Comparison of ENCODE assay signal across 8 cellular contexts in the genomic region with DNA sequence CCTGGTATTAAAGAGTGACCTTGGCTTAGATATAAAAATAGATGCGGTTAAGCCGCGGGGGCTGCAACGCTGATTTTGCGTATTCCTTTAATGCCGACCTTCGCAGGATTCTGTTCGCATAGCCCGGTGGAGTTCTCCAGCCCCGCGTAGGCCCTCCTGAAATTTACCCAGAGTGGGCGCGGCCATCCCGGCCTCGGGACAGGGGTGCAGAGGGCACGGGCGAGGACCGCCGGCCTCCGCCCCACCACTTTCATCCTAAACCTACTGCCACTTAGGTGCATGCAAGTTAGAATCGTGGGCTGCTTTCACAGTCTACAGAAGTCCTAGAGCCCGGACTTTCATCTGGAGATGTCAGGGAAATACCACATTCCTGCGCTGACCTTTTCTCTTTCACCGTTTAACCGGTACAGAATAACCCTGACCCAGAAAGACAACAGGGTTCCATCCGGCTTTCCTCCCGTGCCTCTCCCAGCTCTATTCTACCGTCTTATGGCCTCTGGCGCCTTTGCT. TPM values are rescaled to one million over a fixed set of nuclear protein-coding genes. Genes with fewer than 3 reads are reported as not detected.
A peak's percentile ranks its signal among the peaks of the same experiment; 100 is the strongest.
DNase-seq lines count a peak whose midpoint lies in the region; ATAC-seq and TF ChIP-seq lines count a peak whose summit lies in the region.

No MANE protein-coding gene starts in this region.

- no peak for TF ChIP-seq CTCF in H9 (conservative IDR thresholded peaks at IDR 0.05)

- H3K4me2 ChIP-seq in H9 (ENCODE audit: insufficient read depth, insufficient read length, low read length) (peak overlapping the region; percentile 69), skeletal muscle satellite cell (ENCODE audit: low read length) (peak overlapping the region; percentile 95)

- no peaks in the 10 kb centered on the region for H3K9me3 ChIP-seq in H9 (ENCODE audit: control insufficient read depth, low read depth, low read length)
- H3K9me3 ChIP-seq in skeletal muscle satellite cell (replicated peaks; ENCODE audit: low read length): no peaks in the 10 kb centered on the region

- no peak overlapping the region for H3K56ac ChIP-seq in H9 (ENCODE audit: insufficient read length, low read depth, low read length)

- no peaks in the 10 kb centered on the region for H3K79me1 ChIP-seq in H9 (ENCODE audit: insufficient read depth, low read depth, low read length, poor library complexity, severe bottlenecking)

- no peaks in the 10 kb centered on the region for H3K27me3 Mint-ChIP-seq in H9 (ENCODE audit: low read depth)
- peaks cover 25% of the 10 kb centered on the region for H3K27me3 Mint-ChIP-seq in activated T-helper 1 cell treated with anti-CD3 and anti-CD28 coated beads, Interleukin-12 subunit alpha, Interleukin-12 subunit beta, Interleukin-2, Interleukin-4 antibody, amounts not matched to agents 30 ng/mL and 10 ng/mL and 1 ng/mL, durations not matched to agents 14 hours and 24 hours and 36 hours (ENCODE audit: insufficient read depth)

- no peaks in the 10 kb centered on the region for H4K20me1 ChIP-seq in H9 (ENCODE audit: control insufficient read depth, insufficient read depth, insufficient read length)

- H3K9me3 Mint-ChIP-seq in H9: 0 out of 5 replicates have a peak, but pooled peaks cover 0 to 2% of the 10 kb centered on the region in 2 experiments
- no peaks in the 10 kb centered on the region for H3K9me3 Mint-ChIP-seq in activated T-helper 1 cell treated with anti-CD3 and anti-CD28 coated beads, Interleukin-12 subunit alpha, Interleukin-12 subunit beta, Interleukin-2, Interleukin-4 antibody, amounts not matched to agents 30 ng/mL and 10 ng/mL and 1 ng/mL, durations not matched to agents 14 hours and 24 hours and 36 hours

- peak overlapping the region; percentile 80 to 91 for H3K4me3 Mint-ChIP-seq in H9
- peak overlapping the region; percentile 82 for H3K4me3 Mint-ChIP-seq in activated T-helper 1 cell treated with anti-CD3 and anti-CD28 coated beads, Interleukin-12 subunit alpha, Interleukin-12 subunit beta, Interleukin-2, Interleukin-4 antibody, amounts not matched to agents 30 ng/mL and 10 ng/mL and 1 ng/mL, durations not matched to agents 14 hours and 24 hours and 36 hours

- H3K9ac ChIP-seq in H9 (ENCODE audit: extremely low read depth, insufficient read length, low read length) (peak overlapping the region; percentile 41), skeletal muscle satellite cell (ENCODE audit: low read depth, low read length) (peak overlapping the region; percentile 84)

- H3K4me1 ChIP-seq in H9 (ENCODE audit: insufficient read depth, low read length) (peaks cover 10% of the 10 kb centered on the region; the same call in 1 of the 2 replicates), skeletal muscle satellite cell (ENCODE audit: control insufficient read depth, insufficient read depth, low read length) (no peaks in the 10 kb centered on the region)

- no peaks in the 10 kb centered on the region for H3K36me3 ChIP-seq in skeletal muscle satellite cell (ENCODE audit: insufficient read depth, low read length)

- intact Hi-C loops in activated T-helper 1 cell treated with anti-CD3 and anti-CD28 coated beads, Interleukin-12 subunit alpha, Interleukin-12 subunit beta, Interleukin-2, Interleukin-4 antibody, amounts not matched to agents 30 ng/mL and 10 ng/mL and 1 ng/mL, durations not matched to agents 14 hours and 24 hours and 36 hours (cut with micrococcal nuclease): loop anchor here (1.0 to 5.0 kb wide), 4 partner anchors 51 to 186 kb away; a partner anchor contains a TSS

- H3K27ac ChIP-seq in H9 (ENCODE audit: insufficient read length, low read depth, low read length): peak overlapping the region; percentile 34

- H4K8ac ChIP-seq in H9 (replicated peaks; ENCODE audit: insufficient read length, low read depth, low read length): no peak overlapping the region

- H2BK15ac ChIP-seq in H9 (ENCODE audit: low read depth, low read length): no peak overlapping the region

- H2BK5ac ChIP-seq in H9 (ENCODE audit: insufficient read length, low read length): no peak overlapping the region

- peak overlapping the region; percentile 80 for H3K4me3 ChIP-seq in skeletal muscle satellite cell (ENCODE audit: low read length)

- DNase-seq in A172 (ENCODE audit: low spot score) (peak; percentile 5), H9 (peak; percentile 61), iPS DF 4.7 (ENCODE audit: extremely low read depth, low spot score) (peak; percentile 75), NCI-H226 (no peak), NAMALWA (ENCODE audit: low spot score) (no peak)
- no peak for DNase-seq in activated T-helper 1 cell treated with anti-CD3 and anti-CD28 coated beads, Interleukin-12 subunit alpha, Interleukin-12 subunit beta, Interleukin-2, Interleukin-4 antibody, amounts not matched to agents 30 ng/mL and 10 ng/mL and 1 ng/mL, durations not matched to agents 14 hours and 24 hours and 36 hours (ENCODE audit: low spot score)

- H3K36me3 Mint-ChIP-seq in H9 (ENCODE audit: insufficient read depth in 1 of 3, low read depth in 3 of 3): peaks cover 0 to 18% (median 6%) of the 10 kb centered on the region in 3 experiments; a peak in 6 of 7 replicates
- H3K36me3 Mint-ChIP-seq in activated T-helper 1 cell treated with anti-CD3 and anti-CD28 coated beads, Interleukin-12 subunit alpha, Interleukin-12 subunit beta, Interleukin-2, Interleukin-4 antibody, amounts not matched to agents 30 ng/mL and 10 ng/mL and 1 ng/mL, durations not matched to agents 14 hours and 24 hours and 36 hours (ENCODE audit: low read depth): no peaks in the 10 kb centered on the region

- no peak overlapping the region for H2BK20ac ChIP-seq in H9 (ENCODE audit: low read depth, low read length, poor library complexity, severe bottlenecking)

- no peak overlapping the region for H4K91ac ChIP-seq in H9 (ENCODE audit: insufficient read length, low read depth, low read length)

- peak overlapping the region; percentile 45 for H3K18ac ChIP-seq in H9 (ENCODE audit: insufficient read length, low read depth, low read length)

- H3K79me2 ChIP-seq in H9 (ENCODE audit: insufficient read depth, low read length): peaks cover 37% of the 10 kb centered on the region

- no peak overlapping the region for H2AFZ ChIP-seq in H9 (ENCODE audit: low read length)

- no peak overlapping the region for H3T11ph ChIP-seq in H9 (ENCODE audit: low read length)

- peak overlapping the region; percentile 90 to 99 (median 95) for H3K27ac Mint-ChIP-seq in H9
- no peak overlapping the region for H3K27ac Mint-ChIP-seq in activated T-helper 1 cell treated with anti-CD3 and anti-CD28 coated beads, Interleukin-12 subunit alpha, Interleukin-12 subunit beta, Interleukin-2, Interleukin-4 antibody, amounts not matched to agents 30 ng/mL and 10 ng/mL and 1 ng/mL, durations not matched to agents 14 hours and 24 hours and 36 hours

- peak overlapping the region; percentile 18 for H4K5ac ChIP-seq in H9 (ENCODE audit: insufficient read length, low read depth, low read length)

- no peak overlapping the region for H2BK120ac ChIP-seq in H9 (ENCODE audit: low read depth, low read length, poor library complexity, severe bottlenecking)

- no peaks in the 10 kb centered on the region for H3K27me3 ChIP-seq in H9 (ENCODE audit: insufficient read depth, low read length)
- peaks cover 18% of the 10 kb centered on the region for H3K27me3 ChIP-seq in skeletal muscle satellite cell (ENCODE audit: control insufficient read depth, insufficient read depth, low read length)

- no peak overlapping the region for H3K23ac ChIP-seq in H9 (ENCODE audit: insufficient read length, low read depth, low read length)

- H3K14ac ChIP-seq in H9 (ENCODE audit: insufficient read depth, low read length): peak overlapping the region; percentile 1; the same call in 1 of the 2 replicates

- H3K4ac ChIP-seq in H9 (ENCODE audit: low read depth, low read length): no peak overlapping the region

- H2AK5ac ChIP-seq in H9 (ENCODE audit: insufficient read length, low read length): no peak overlapping the region

- peaks cover 11% of the 10 kb centered on the region for H3K23me2 ChIP-seq in H9 (ENCODE audit: insufficient read length, low read depth, low read length, poor library complexity, severe bottlenecking)

- ATAC-seq in HG02623 (IDR thresholded peaks at IDR 0.05; ENCODE audit: unreplicated experiment): no peak

- H3K4me1 Mint-ChIP-seq in H9: peaks cover 58% of the 10 kb centered on the region in 2 experiments
- H3K4me1 Mint-ChIP-seq in activated T-helper 1 cell treated with anti-CD3 and anti-CD28 coated beads, Interleukin-12 subunit alpha, Interleukin-12 subunit beta, Interleukin-2, Interleukin-4 antibody, amounts not matched to agents 30 ng/mL and 10 ng/mL and 1 ng/mL, durations not matched to agents 14 hours and 24 hours and 36 hours (ENCODE audit: low read depth): peaks cover 11% of the 10 kb centered on the region

- H2BK12ac ChIP-seq in H9 (ENCODE audit: insufficient read length, low read depth, low read length): peak overlapping the region; percentile 28

- WGBS in H9 (ENCODE audit: extremely low coverage, insufficient read length, low lambda C conversion rate): no CpG with 5 or more reads among the region's 29 CpGs

RNA-seq across cellular contexts. Expression of a gene that starts 0.5 kb away (rescaled TPM):
- total RNA-seq in A172 (2014; rRNA removed; shearing (Covaris generic)): 28.3 and 33.0 TPM in 2 replicates
- total RNA-seq in H9 (2021): 63.1 and 67.7 TPM in 2 replicates
- total RNA-seq in activated T-helper 1 cell treated with anti-CD3 and anti-CD28 coated beads, Interleukin-12 subunit alpha, Interleukin-12 subunit beta, Interleukin-2, Interleukin-4 antibody, amounts not matched to agents 30 ng/mL and 10 ng/mL and 1 ng/mL, durations not matched to agents 14 hours and 24 hours and 36 hours: 3.2 and 3.5 TPM in 2 replicates
- 0.44 and 1.5 TPM in 2 replicates for total RNA-seq in skeletal muscle satellite cell (2012; rRNA removed)

Comparison
In these comparisons a context has a peak if more than half of its experiments do, and no peak if none do; other contexts are left out.
1. DNase-seq: peak in A172 (single experiment), H9 (single experiment) and iPS DF 4.7 (single experiment); none in activated T-helper 1 cell treated with anti-CD3 and anti-CD28 coated beads, Interleukin-12 subunit alpha, Interleukin-12 subunit beta, Interleukin-2, Interleukin-4 antibody, amounts not matched to agents 30 ng/mL and 10 ng/mL and 1 ng/mL, durations not matched to agents 14 hours and 24 hours and 36 hours (single experiment), NCI-H226 (single experiment) and NAMALWA (single experiment).